Comparison of ENCODE assay signal across 16 cellular contexts in the genomic region with DNA sequence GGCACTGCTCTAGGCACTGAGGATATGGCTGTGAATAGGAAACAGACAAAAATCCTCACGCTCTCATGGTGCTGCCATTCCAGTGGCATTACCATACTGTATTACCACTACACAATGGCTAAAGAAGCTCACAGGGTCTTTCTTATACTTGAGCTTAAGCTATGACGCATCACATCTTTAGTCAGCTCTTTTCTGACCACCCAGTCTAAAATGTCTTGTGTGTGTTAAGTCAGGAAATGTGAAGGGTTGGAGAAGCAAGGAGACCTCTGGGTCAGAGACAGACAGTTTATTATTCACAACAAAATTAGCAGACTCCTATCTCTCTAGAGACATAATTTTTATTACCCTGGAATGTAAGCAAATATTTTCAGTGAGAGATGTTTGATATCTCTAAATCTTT.
DNase-seq lines count a peak whose midpoint lies in the region; ATAC-seq, FAIRE-seq and TF ChIP-seq lines count a peak whose summit lies in the region.
"Had no signal": no experiment of that assay in that cellular context is flagged by ENCODE, and none has a peak within 500 bp of the region (broad histone marks: within the 10 kb centered on the region; RNA-seq: fewer than 3 reads in every experiment).

No MANE protein-coding gene starts in this region.

- ATAC-seq in GM21737 (IDR thresholded peaks at IDR 0.05; ENCODE audit: unreplicated experiment) = no peak
- ATAC-seq: CD8-positive, alpha-beta T cell; GM23338 had no signal

- no peak for TF ChIP-seq CTCF in smooth muscle cell (IDR thresholded peaks at IDR 0.05; ENCODE audit: borderline replicate concordance, insufficient read depth, poor library complexity, severe bottlenecking)

- 55% methylated on average over 1 of the region's 2 CpGs for WGBS in mesenchymal stem cell
- WGBS in smooth muscle cell (ENCODE audit: low lambda C conversion rate) = 54% methylated on average over 2 of the region's 2 CpGs

- no peak overlapping the region for H4K8ac ChIP-seq in mesenchymal stem cell (ENCODE audit: low read length)

- H3K27ac ChIP-seq in SJSA1 (peak overlapping the region; percentile 59), mesenchymal stem cell (ENCODE audit: low read length, poor library complexity, severe bottlenecking) (no peak overlapping the region), smooth muscle cell (ENCODE audit: low read depth) (peak overlapping the region; percentile 41)

- H3K14ac ChIP-seq in mesenchymal stem cell (ENCODE audit: low read length in 2 of 2) = no peak overlapping the region

- H4K20me1 ChIP-seq in smooth muscle cell (ENCODE audit: low read depth) = no peaks in the 10 kb centered on the region

- no peak overlapping the region for H2BK120ac ChIP-seq in mesenchymal stem cell (ENCODE audit: low read depth, low read length)

- H3K4me1 ChIP-seq in SJSA1 (replicated peaks) (peaks cover 23% of the 10 kb centered on the region), mesenchymal stem cell (ENCODE audit: control insufficient read depth, insufficient read depth, low read depth, low read length) (no peaks in the 10 kb centered on the region), smooth muscle cell (ENCODE audit: low read depth) (no peaks in the 10 kb centered on the region)

- peak overlapping the region in 1 of 2 experiments; percentile 14 for H3K18ac ChIP-seq in mesenchymal stem cell (ENCODE audit: low read depth in 1 of 2, low read length in 2 of 2)

- peaks cover 11% of the 10 kb centered on the region for H3F3A ChIP-seq in smooth muscle cell (ENCODE audit: low read depth)

- H3K4me2 ChIP-seq in mesenchymal stem cell (ENCODE audit: low read length, poor library complexity, severe bottlenecking) (no peak overlapping the region), smooth muscle cell (peak overlapping the region; percentile 12)
- H3K4me2 ChIP-seq: GM23338 had no signal

- H3K9ac ChIP-seq in mesenchymal stem cell (ENCODE audit: low read length) (no peak overlapping the region), smooth muscle cell (ENCODE audit: low read depth) (no peak overlapping the region)

- H3K27me3 ChIP-seq in SJSA1 (replicated peaks) (no peaks in the 10 kb centered on the region), mesenchymal stem cell (ENCODE audit: control insufficient read depth in 1 of 2, insufficient read depth in 1 of 2, low read length in 2 of 2) (no peaks in the 10 kb centered on the region), smooth muscle cell (ENCODE audit: low read depth) (no peaks in the 10 kb centered on the region)

- no peak overlapping the region for H2BK5ac ChIP-seq in mesenchymal stem cell (ENCODE audit: low read depth, low read length, poor library complexity, severe bottlenecking)

- no peak overlapping the region for H2BK12ac ChIP-seq in mesenchymal stem cell (ENCODE audit: low read length in 2 of 2)

- peak in 1 of 2 experiments; percentile 74 for DNase-seq in SJSA1 (ENCODE audit: low read depth in 1 of 2, low spot score in 2 of 2)
- peak; percentile 76 for DNase-seq in mesenchymal stem cell
- no peak for DNase-seq in smooth muscle cell (lab: John Stamatoyannopoulos, UW; ENCODE audit: unreplicated experiment)
- no peak for DNase-seq in activated CD8-positive, alpha-beta memory T cell treated with anti-CD3 and anti-CD28 coated beads, Interleukin-2, amount 50 U/mL, for 48 hours
- DNase-seq in amygdala (lab: John Stamatoyannopoulos, UW) = no peak
- DNase-seq: Caco-2; CD8-positive, alpha-beta T cell; DND-41; GDM1; H9 had no signal

- H3K4ac ChIP-seq in mesenchymal stem cell (ENCODE audit: low read depth in 1 of 2, low read length in 2 of 2) = no peak overlapping the region

- FAIRE-seq in endometrium (lab: Jason Lieb, UNC) = peak; percentile 95
- FAIRE-seq: A204.1, GM12892, GM19239 had no signal

- no peaks in the 10 kb centered on the region for H3K9me3 ChIP-seq in SJSA1 (replicated peaks)
- H3K9me3 ChIP-seq in mesenchymal stem cell (ENCODE audit: control insufficient read depth, low read length) = peaks cover 25% of the 10 kb centered on the region
- no peaks in the 10 kb centered on the region for H3K9me3 ChIP-seq in smooth muscle cell (replicated peaks; ENCODE audit: low read depth)
- H3K9me3 ChIP-seq: Caco-2 had no signal

- H2AK5ac ChIP-seq in mesenchymal stem cell (ENCODE audit: low read length, severe bottlenecking) = no peak overlapping the region

- no peak overlapping the region for H4K91ac ChIP-seq in mesenchymal stem cell (ENCODE audit: low read length)

- H3K23ac ChIP-seq in mesenchymal stem cell (ENCODE audit: low read length in 2 of 2) = no peak overlapping the region

- no peaks in the 10 kb centered on the region for H3K79me1 ChIP-seq in mesenchymal stem cell (replicated peaks; ENCODE audit: low read length, poor library complexity, severe bottlenecking)

- H3K79me2 ChIP-seq in smooth muscle cell (ENCODE audit: low read depth) = no peaks in the 10 kb centered on the region

- no peak overlapping the region for H2BK15ac ChIP-seq in mesenchymal stem cell (ENCODE audit: low read depth, poor library complexity, severe bottlenecking)

- no peak overlapping the region for H3K4me3 ChIP-seq in SJSA1
- no peak overlapping the region for H3K4me3 ChIP-seq in mesenchymal stem cell (ENCODE audit: insufficient read depth in 1 of 2, low read depth in 1 of 2, low read length in 2 of 2)
- H3K4me3 ChIP-seq in smooth muscle cell = no peak overlapping the region
- H3K4me3 ChIP-seq: GM23338 had no signal

- H3K36me3 ChIP-seq in SJSA1 (no peaks in the 10 kb centered on the region), mesenchymal stem cell (ENCODE audit: control insufficient read depth in 1 of 2, insufficient read depth in 2 of 2, low read depth in 1 of 2, low read length in 2 of 2) (no peaks in the 10 kb centered on the region), smooth muscle cell (ENCODE audit: low read depth) (no peaks in the 10 kb centered on the region)

- H2AFZ ChIP-seq in mesenchymal stem cell (ENCODE audit: low read depth, low read length) (no peak overlapping the region), smooth muscle cell (ENCODE audit: low read depth) (no peak overlapping the region)
- H2AFZ ChIP-seq: GM23338 had no signal
